In the genomic region with DNA sequence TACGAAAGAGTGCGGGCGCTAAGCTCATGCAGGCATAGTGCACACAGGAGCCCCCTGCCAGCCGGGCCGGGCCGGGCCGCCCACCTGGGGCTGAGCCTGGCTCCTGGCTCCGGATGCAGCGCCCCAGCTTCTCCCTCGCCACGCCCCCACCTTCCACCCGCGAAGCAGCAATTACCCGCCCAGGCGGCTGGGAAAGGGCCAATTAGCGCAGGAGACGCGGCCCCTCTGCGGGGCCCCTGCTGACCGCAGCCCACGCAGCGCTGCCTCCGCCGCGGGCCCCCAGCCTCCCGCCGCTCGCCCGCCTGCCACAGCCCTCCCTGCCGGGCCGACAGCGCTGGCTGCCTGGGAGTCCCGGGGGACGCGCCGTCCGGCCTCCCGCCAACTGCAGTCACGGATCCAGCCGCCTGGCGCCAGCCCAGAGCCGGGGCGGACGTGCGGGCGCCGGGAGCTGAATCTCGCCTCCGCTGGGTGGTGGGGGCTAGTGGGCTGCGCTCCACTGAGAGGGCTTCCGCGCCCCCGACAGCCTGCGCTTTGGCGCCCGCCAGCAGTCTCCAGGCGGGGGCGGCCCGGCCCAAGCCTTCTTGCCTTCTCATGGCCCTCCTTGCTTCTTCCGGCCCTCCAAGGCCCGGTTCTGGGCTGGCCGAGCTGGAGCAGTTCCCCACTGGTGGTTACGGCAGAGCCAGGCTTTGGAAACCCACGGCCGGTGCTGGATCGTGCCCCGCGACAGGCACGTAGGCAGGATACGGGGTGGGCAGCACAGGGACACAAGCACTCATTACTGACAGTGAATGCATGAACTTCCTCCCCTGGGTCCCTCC, we compare ENCODE assay signal across 1 cellular context.
TF ChIP-seq lines count a peak whose summit lies in the region.

No MANE protein-coding gene starts in this region.

TF ChIP-seq in GM12878, 131 proteins besides CTCF, POLR2A, EP300 and RAD21 (continues in another document):
- TF ChIP-seq SUPT20H (IDR thresholded peaks at IDR 0.05; ENCODE audit: borderline replicate concordance, control insufficient read depth, low read depth, low read length) (no peak), CUX1 (IDR thresholded peaks at IDR 0.05; ENCODE audit: insufficient replicate concordance, low read depth, low read length) (no peak), IRF4 (IDR thresholded peaks at IDR 0.05; ENCODE audit: low read depth, low read length) (no peak), ELK1 (IDR thresholded peaks at IDR 0.05; ENCODE audit: low read depth, low read length) (no peak), SREBF2 (IDR thresholded peaks at IDR 0.05; ENCODE audit: low read length) (no peak), NR2C1 (IDR thresholded peaks at IDR 0.05) (no peak), TBL1XR1 (IDR thresholded peaks at IDR 0.05; ENCODE audit: low read depth, low read length) (no peak), SMAD1 (IDR thresholded peaks at IDR 0.05; ENCODE audit: low read depth, partially characterized antibody) (no peak), IRF5 (IDR thresholded peaks at IDR 0.05; ENCODE audit: borderline replicate concordance) (no peak), PML (IDR thresholded peaks at IDR 0.05; ENCODE audit: low read length) (no peak), ZBED1 (IDR thresholded peaks at IDR 0.05; ENCODE audit: borderline replicate concordance) (no peak), CHD1 (IDR thresholded peaks at IDR 0.05; ENCODE audit: low read depth, low read length) (no peak), ZBTB40 (IDR thresholded peaks at IDR 0.05; ENCODE audit: borderline replicate concordance) (no peak), NRF1 (conservative IDR thresholded peaks at IDR 0.05; ENCODE audit: low read depth, low read length) (no peak), MEF2B (IDR thresholded peaks at IDR 0.05; ENCODE audit: partially characterized antibody, poor library complexity, severe bottlenecking) (peak; percentile 80), BHLHE40 (IDR thresholded peaks at IDR 0.05; ENCODE audit: borderline replicate concordance in 1 of 2, low read depth in 2 of 2, low read length in 1 of 2) (peak in 1 of 2 experiments; percentile 70; a peak in 2 of 4 replicates), ATF2 (IDR thresholded peaks at IDR 0.05; ENCODE audit: low read length) (no peak), CBX5 (IDR thresholded peaks at IDR 0.05; ENCODE audit: low read depth) (no peak), RFX5 (IDR thresholded peaks at IDR 0.05; ENCODE audit: low read depth, low read length) (no peak), PKNOX1 (IDR thresholded peaks at IDR 0.05) (no peak), ZNF274 (IDR thresholded peaks at IDR 0.05; ENCODE audit: insufficient read depth, insufficient read length) (no peak), RB1 (IDR thresholded peaks at IDR 0.05; ENCODE audit: borderline replicate concordance) (peak; percentile 55; the same call in 1 of the 2 replicates), YY1 (IDR thresholded peaks at IDR 0.05; ENCODE audit: low read depth, low read length) (no peak), MYB (IDR thresholded peaks at IDR 0.05; ENCODE audit: borderline replicate concordance, low read depth, low read length) (no peak), IKZF1 (conservative IDR thresholded peaks at IDR 0.05) (peak; percentile 94), RELA (IDR thresholded peaks at IDR 0.05; ENCODE audit: borderline replicate concordance, partially characterized antibody) (no peak), RUNX3 (IDR thresholded peaks at IDR 0.05; ENCODE audit: low read length) (peak; percentile 30), CREM (IDR thresholded peaks at IDR 0.05; ENCODE audit: low read depth) (no peak), BCL11A (IDR thresholded peaks at IDR 0.05; ENCODE audit: low read depth, low read length) (no peak), NBN (IDR thresholded peaks at IDR 0.05) (no peak)
- TF ChIP-seq, protein P1, sequence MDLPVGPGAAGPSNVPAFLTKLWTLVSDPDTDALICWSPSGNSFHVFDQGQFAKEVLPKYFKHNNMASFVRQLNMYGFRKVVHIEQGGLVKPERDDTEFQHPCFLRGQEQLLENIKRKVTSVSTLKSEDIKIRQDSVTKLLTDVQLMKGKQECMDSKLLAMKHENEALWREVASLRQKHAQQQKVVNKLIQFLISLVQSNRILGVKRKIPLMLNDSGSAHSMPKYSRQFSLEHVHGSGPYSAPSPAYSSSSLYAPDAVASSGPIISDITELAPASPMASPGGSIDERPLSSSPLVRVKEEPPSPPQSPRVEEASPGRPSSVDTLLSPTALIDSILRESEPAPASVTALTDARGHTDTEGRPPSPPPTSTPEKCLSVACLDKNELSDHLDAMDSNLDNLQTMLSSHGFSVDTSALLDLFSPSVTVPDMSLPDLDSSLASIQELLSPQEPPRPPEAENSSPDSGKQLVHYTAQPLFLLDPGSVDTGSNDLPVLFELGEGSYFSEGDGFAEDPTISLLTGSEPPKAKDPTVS (IDR thresholded peaks at IDR 0.05; ENCODE audit: low read depth, low read length), result no peak
- TF ChIP-seq, protein P2, sequence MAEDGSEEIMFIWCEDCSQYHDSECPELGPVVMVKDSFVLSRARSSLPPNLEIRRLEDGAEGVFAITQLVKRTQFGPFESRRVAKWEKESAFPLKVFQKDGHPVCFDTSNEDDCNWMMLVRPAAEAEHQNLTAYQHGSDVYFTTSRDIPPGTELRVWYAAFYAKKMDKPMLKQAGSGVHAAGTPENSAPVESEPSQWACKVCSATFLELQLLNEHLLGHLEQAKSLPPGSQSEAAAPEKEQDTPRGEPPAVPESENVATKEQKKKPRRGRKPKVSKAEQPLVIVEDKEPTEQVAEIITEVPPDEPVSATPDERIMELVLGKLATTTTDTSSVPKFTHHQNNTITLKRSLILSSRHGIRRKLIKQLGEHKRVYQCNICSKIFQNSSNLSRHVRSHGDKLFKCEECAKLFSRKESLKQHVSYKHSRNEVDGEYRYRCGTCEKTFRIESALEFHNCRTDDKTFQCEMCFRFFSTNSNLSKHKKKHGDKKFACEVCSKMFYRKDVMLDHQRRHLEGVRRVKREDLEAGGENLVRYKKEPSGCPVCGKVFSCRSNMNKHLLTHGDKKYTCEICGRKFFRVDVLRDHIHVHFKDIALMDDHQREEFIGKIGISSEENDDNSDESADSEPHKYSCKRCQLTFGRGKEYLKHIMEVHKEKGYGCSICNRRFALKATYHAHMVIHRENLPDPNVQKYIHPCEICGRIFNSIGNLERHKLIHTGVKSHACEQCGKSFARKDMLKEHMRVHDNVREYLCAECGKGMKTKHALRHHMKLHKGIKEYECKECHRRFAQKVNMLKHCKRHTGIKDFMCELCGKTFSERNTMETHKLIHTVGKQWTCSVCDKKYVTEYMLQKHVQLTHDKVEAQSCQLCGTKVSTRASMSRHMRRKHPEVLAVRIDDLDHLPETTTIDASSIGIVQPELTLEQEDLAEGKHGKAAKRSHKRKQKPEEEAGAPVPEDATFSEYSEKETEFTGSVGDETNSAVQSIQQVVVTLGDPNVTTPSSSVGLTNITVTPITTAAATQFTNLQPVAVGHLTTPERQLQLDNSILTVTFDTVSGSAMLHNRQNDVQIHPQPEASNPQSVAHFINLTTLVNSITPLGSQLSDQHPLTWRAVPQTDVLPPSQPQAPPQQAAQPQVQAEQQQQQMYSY (CRISPR knock-in tag; IDR thresholded peaks at IDR 0.05), result no peak
